Comparison of ENCODE assay signal across 7 cellular contexts in genomic region chr4:183444953-183445543, GRCh38. TPM values are rescaled to one million over a fixed set of nuclear protein-coding genes. Genes with fewer than 3 reads are reported as not detected.
DNase-seq lines count a peak whose midpoint lies in the region; ATAC-seq and TF ChIP-seq lines count a peak whose summit lies in the region.

No MANE protein-coding gene starts in this region.

- POLR2A ChIA-PET in activated CD8-positive, alpha-beta T cell treated with anti-CD3 and anti-CD28 coated beads for 36 hours (lab: Charles Lee): interaction anchor here (0.6 to 3.5 kb wide), 7 partner anchors 14 to 223 kb away, joined by 3 to 28 read pairs (median 8); partner anchors contain the start of genes ING2, RWDD4 and TRAPPC11

- H3K4me3 ChIP-seq in trophoblast cell (ENCODE audit: low read depth, low read length): peak overlapping the region; percentile 100

- peak overlapping the region; percentile 96 for H3K27ac Mint-ChIP-seq in activated CD8-positive, alpha-beta T cell treated with anti-CD3 and anti-CD28 coated beads for 36 hours

- H3K23ac ChIP-seq in trophoblast cell (ENCODE audit: low read length): no peak overlapping the region

- CTCF ChIA-PET in activated CD8-positive, alpha-beta T cell treated with anti-CD3 and anti-CD28 coated beads for 36 hours (lab: Charles Lee): interaction anchor here (1.7 to 2.2 kb wide), 3 partner anchors 38 to 59 kb away, joined by 3 to 10 read pairs (median 5); no protein-coding TSS in a partner anchor

- H3K4me2 ChIP-seq in trophoblast cell (ENCODE audit: low read length): peak overlapping the region; percentile 68

- peak overlapping the region; percentile 76 for H4K12ac ChIP-seq in trophoblast cell (ENCODE audit: low read depth, low read length)

- intact Hi-C loops in activated CD8-positive, alpha-beta T cell treated with anti-CD3 and anti-CD28 coated beads for 36 hours (cut with micrococcal nuclease): loop anchor here (2.0 kb wide), 1 partner anchor 60 kb away; the partner anchor contains the start of gene ING2
- intact Hi-C loops in Right ventricle myocardium inferior (cut with DNase I): loop anchor here (2.0 kb wide), 1 partner anchor 60 kb away; the partner anchor contains the start of gene ING2

- H3K14ac ChIP-seq in trophoblast cell (ENCODE audit: low read length): peak overlapping the region; percentile 82

- H3K4ac ChIP-seq in trophoblast cell (ENCODE audit: low read depth, low read length): peak overlapping the region; percentile 53

- H3K9ac ChIP-seq in ES-I3 (ENCODE audit: low read depth, low read length) (peak overlapping the region; percentile 73), trophoblast cell (ENCODE audit: low read length) (peak overlapping the region; percentile 98)

- WGBS in trophoblast cell (ENCODE audit: extremely low coverage, insufficient coverage, insufficient read length): no CpG with 5 or more reads among the region's 39 CpGs

- TF ChIP-seq CTCF in activated CD8-positive, alpha-beta T cell treated with anti-CD3 and anti-CD28 coated beads for 36 hours (IDR thresholded peaks at IDR 0.05): no peak

- no peaks in the 10 kb centered on the region for H3K9me3 ChIP-seq in ES-I3 (ENCODE audit: control insufficient read depth, insufficient read depth, low read length)
- no peaks in the 10 kb centered on the region for H3K9me3 ChIP-seq in trophoblast cell (ENCODE audit: insufficient read depth, low read depth, low read length)

- peak overlapping the region; percentile 92 for H4K8ac ChIP-seq in trophoblast cell (ENCODE audit: low read depth, low read length)

- H2BK5ac ChIP-seq in trophoblast cell (ENCODE audit: low read depth, low read length, poor library complexity): peak overlapping the region; percentile 78

- peak overlapping the region; percentile 97 for H3K27ac ChIP-seq in trophoblast cell (ENCODE audit: low read depth, low read length)

- H3K36me3 ChIP-seq in ES-I3 (ENCODE audit: insufficient read depth, low read length): peaks cover 13% of the 10 kb centered on the region
- H3K36me3 ChIP-seq in trophoblast cell (ENCODE audit: control insufficient read depth in 1 of 2, insufficient read depth in 2 of 2, low read length in 2 of 2): peaks cover 5 to 11% of the 10 kb centered on the region in 2 experiments

- peak overlapping the region; percentile 81 for H2AFZ ChIP-seq in trophoblast cell (ENCODE audit: insufficient read depth, low read length, poor library complexity)

- H3K4me1 ChIP-seq in ES-I3 (ENCODE audit: insufficient read depth, low read length) (no peaks in the 10 kb centered on the region), trophoblast cell (ENCODE audit: control insufficient read depth in 1 of 2, insufficient read depth in 2 of 2, low read length in 2 of 2) (peaks cover 8 to 9% of the 10 kb centered on the region in 2 experiments)

- H2BK12ac ChIP-seq in trophoblast cell (ENCODE audit: low read length): no peak overlapping the region

- H3K4me1 Mint-ChIP-seq in activated CD8-positive, alpha-beta T cell treated with anti-CD3 and anti-CD28 coated beads for 36 hours (ENCODE audit: low read depth): peaks cover 43% of the 10 kb centered on the region

- peak overlapping the region; percentile 93 for H3K4me3 Mint-ChIP-seq in activated CD8-positive, alpha-beta T cell treated with anti-CD3 and anti-CD28 coated beads for 36 hours

- no peaks in the 10 kb centered on the region for H3K27me3 Mint-ChIP-seq in activated CD8-positive, alpha-beta T cell treated with anti-CD3 and anti-CD28 coated beads for 36 hours

- H2BK120ac ChIP-seq in trophoblast cell (ENCODE audit: insufficient read depth, low read length, poor library complexity): peak overlapping the region; percentile 48

- peaks cover 15% of the 10 kb centered on the region for H3K79me2 ChIP-seq in trophoblast cell (ENCODE audit: control insufficient read depth, insufficient read depth, low read length, poor library complexity)

- peak overlapping the region; percentile 98 for H3K18ac ChIP-seq in trophoblast cell (ENCODE audit: low read length)

- H3K36me3 Mint-ChIP-seq in activated CD8-positive, alpha-beta T cell treated with anti-CD3 and anti-CD28 coated beads for 36 hours (ENCODE audit: low read depth): peaks cover 38% of the 10 kb centered on the region

- H3K79me1 ChIP-seq in trophoblast cell (ENCODE audit: low read length): peaks cover 17% of the 10 kb centered on the region

- peak overlapping the region; percentile 33 for H2AK5ac ChIP-seq in trophoblast cell (ENCODE audit: low read length)

- ATAC-seq in GM19455 (IDR thresholded peaks at IDR 0.05; ENCODE audit: unreplicated experiment) (peak; percentile 30), HG03575 (IDR thresholded peaks at IDR 0.05; ENCODE audit: extremely low read depth, insufficient number of reproducible peaks, low FRiP score, unreplicated experiment) (peak; percentile 3), Right ventricle myocardium inferior (peak; percentile 11)
- peak; percentile 11 for ATAC-seq in activated CD8-positive, alpha-beta T cell treated with anti-CD3 and anti-CD28 coated beads for 36 hours

- H3K27me3 ChIP-seq in trophoblast cell (ENCODE audit: insufficient read depth, low read length): no peaks in the 10 kb centered on the region

- peak overlapping the region; percentile 67 for H4K91ac ChIP-seq in trophoblast cell (ENCODE audit: low read depth, low read length)

- DNase-seq in activated CD8-positive, alpha-beta T cell treated with anti-CD3 and anti-CD28 coated beads for 36 hours: peak; percentile 58
- DNase-seq in Right ventricle myocardium inferior (ENCODE audit: missing footprints) (no peak), trophoblast cell (peak in 1 of 2 donors; percentile 25), SHP77 treated with DMSO at 0.1 percent for 48 hours (lab: John Stamatoyannopoulos, UW) (no peak)

- H3K9me3 Mint-ChIP-seq in activated CD8-positive, alpha-beta T cell treated with anti-CD3 and anti-CD28 coated beads for 36 hours: no peaks in the 10 kb centered on the region

RNA-seq across cellular contexts. Expression of gene CDKN2AIP, which starts 0.6 kb away (rescaled TPM):
- 10 to 100 TPM; 26.4 to 26.6 TPM for total RNA-seq in activated CD8-positive, alpha-beta T cell treated with anti-CD3 and anti-CD28 coated beads for 36 hours
- 10.6 TPM for total RNA-seq in Right ventricle myocardium inferior
- polyA plus RNA-seq in trophoblast cell (2013): 11.0 TPM in 2 replicates

RNA-seq across cellular contexts. Expression of gene ING2, which starts 59.8 kb away (rescaled TPM):
- 10 to 100 TPM; 18.2 to 21.0 TPM for total RNA-seq in activated CD8-positive, alpha-beta T cell treated with anti-CD3 and anti-CD28 coated beads for 36 hours
- 6.5 TPM for total RNA-seq in Right ventricle myocardium inferior
- polyA plus RNA-seq in trophoblast cell (2013): 41.6 and 42.1 TPM in 2 replicates
